ENCODE assay signal across 17 cellular contexts in the genomic region with DNA sequence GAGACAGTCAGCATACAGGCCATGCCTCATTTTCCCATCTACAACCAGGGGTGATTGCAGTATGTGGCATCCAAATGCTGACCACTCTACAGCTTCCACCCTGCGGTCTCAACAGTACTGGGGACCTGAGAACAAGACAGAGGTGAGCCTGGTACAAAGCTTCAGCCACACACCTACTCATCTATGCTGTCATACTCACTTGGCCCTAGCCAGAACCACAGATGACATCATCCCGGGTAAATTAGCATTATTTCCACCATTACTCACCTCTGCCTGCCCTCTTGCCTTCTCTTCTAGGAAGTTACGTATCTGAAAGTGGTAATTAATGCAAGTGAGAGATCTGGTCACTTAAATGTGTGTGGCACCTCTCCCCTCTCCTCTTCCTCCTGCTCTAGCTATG.
DNase-seq lines count a peak whose midpoint lies in the region; ATAC-seq and TF ChIP-seq lines count a peak whose summit lies in the region.
"Had no signal": no experiment of that assay in that cellular context is flagged by ENCODE, and none has a peak within 500 bp of the region (broad histone marks: within the 10 kb centered on the region; RNA-seq: fewer than 3 reads in every experiment).

No MANE protein-coding gene starts in this region.

- H3K9me3 ChIP-seq in MG63: no peaks in the 10 kb centered on the region
- H3K9me3 ChIP-seq: gastroesophageal sphincter, Peyer's patch, upper lobe of right lung had no signal

- H3K36me3 Mint-ChIP-seq in activated CD4-positive, alpha-beta T cell treated with anti-CD3 and anti-CD28 coated beads for 36 hours (ENCODE audit: low read depth): no peaks in the 10 kb centered on the region
- no peaks in the 10 kb centered on the region for H3K36me3 Mint-ChIP-seq in osteocyte (ENCODE audit: unreplicated experiment)

- POLR2A ChIA-PET in activated CD4-positive, alpha-beta T cell treated with anti-CD3 and anti-CD28 coated beads for 36 hours (lab: Charles Lee): interaction anchor here (0.6 kb wide), 1 partner anchor 280 kb away, joined by 11 read pairs; no protein-coding TSS in a partner anchor

- no peak overlapping the region for H3K4me3 ChIP-seq in MG63
- H3K4me3 ChIP-seq: gastroesophageal sphincter, Peyer's patch, upper lobe of right lung had no signal

- H3K36me3 ChIP-seq in MG63: no peaks in the 10 kb centered on the region
- H3K36me3 ChIP-seq: gastroesophageal sphincter, Peyer's patch, upper lobe of right lung had no signal

- H3K27me3 Mint-ChIP-seq in activated CD4-positive, alpha-beta T cell treated with anti-CD3 and anti-CD28 coated beads for 36 hours: peaks cover 20% of the 10 kb centered on the region
- no peaks in the 10 kb centered on the region for H3K27me3 Mint-ChIP-seq in osteocyte (ENCODE audit: unreplicated experiment)

- no peak overlapping the region for H3K27ac Mint-ChIP-seq in activated CD4-positive, alpha-beta T cell treated with anti-CD3 and anti-CD28 coated beads for 36 hours
- H3K27ac Mint-ChIP-seq in osteocyte (ENCODE audit: unreplicated experiment): no peak overlapping the region
- H3K27ac Mint-ChIP-seq: activated T-helper 2 cell treated with anti-CD3 and anti-CD28 coated beads, Interferon-gamma antibody, Interleukin-2, Interleukin-4, amounts not matched to agents 10 μg/mL and 5 μg/mL and 100 μg/mL, durations not matched to agents 14 hours and 24 hours and 36 hours; nephron progenitor cell had no signal

- no peak for TF ChIP-seq CTCF in osteocyte (IDR thresholded peaks at IDR 0.05)

- peak; percentile 78 for ATAC-seq in activated CD4-positive, alpha-beta T cell treated with anti-CD3 and anti-CD28 coated beads for 36 hours
- ATAC-seq: gastroesophageal sphincter, left colon, upper lobe of right lung had no signal

- intact Hi-C loops in activated CD4-positive, alpha-beta T cell treated with anti-CD3 and anti-CD28 coated beads for 36 hours (cut with DNase I, micrococcal nuclease): no loop called here

- no peaks in the 10 kb centered on the region for H3K9me3 Mint-ChIP-seq in activated CD4-positive, alpha-beta T cell treated with anti-CD3 and anti-CD28 coated beads for 36 hours (ENCODE audit: low read depth)
- H3K9me3 Mint-ChIP-seq in osteocyte (ENCODE audit: unreplicated experiment): no peaks in the 10 kb centered on the region
- H3K9me3 Mint-ChIP-seq: activated T-helper 2 cell treated with anti-CD3 and anti-CD28 coated beads, Interferon-gamma antibody, Interleukin-2, Interleukin-4, amounts not matched to agents 10 μg/mL and 5 μg/mL and 100 μg/mL, durations not matched to agents 14 hours and 24 hours and 36 hours had no signal

- H3K27me3 ChIP-seq in MG63: no peaks in the 10 kb centered on the region
- H3K27me3 ChIP-seq: Peyer's patch had no signal

- CTCF ChIA-PET in activated CD4-positive, alpha-beta T cell treated with anti-CD3 and anti-CD28 coated beads for 36 hours (lab: Charles Lee): interaction anchor here (0.8 to 1.0 kb wide), 2 partner anchors 39 to 160 kb away, joined by 3 to 5 read pairs; no protein-coding TSS in a partner anchor

- peak; percentile 20 for DNase-seq in activated CD4-positive, alpha-beta T cell treated with anti-CD3 and anti-CD28 coated beads for 36 hours
- DNase-seq in activated CD4-positive, alpha-beta T cell treated with anti-CD3 and anti-CD28 coated beads, Interleukin-2, amount 50 U/mL, for 1 hour: no peak
- peak; percentile 11 for DNase-seq in MG63
- peak; percentile 42 for DNase-seq in ecto neural progenitor cell (ENCODE audit: low spot score)
- DNase-seq in osteocyte (ENCODE audit: extremely low spot score, unreplicated experiment): peak; percentile 49
- DNase-seq in central memory CD4-positive, alpha-beta T cell: no peak
- DNase-seq in NCI-H1436 treated with DMSO at 0.1 percent for 48 hours (lab: John Stamatoyannopoulos, UW): no peak
- no peak for DNase-seq in SW 1271 (lab: John Stamatoyannopoulos, UW)
- DNase-seq: DMS79, Kasumi-1, left colon, NCI-H2171 treated with DMSO at 0.1 percent for 48 hours, nephron progenitor cell, Peyer's patch, upper lobe of right lung had no signal

- peaks cover 7% of the 10 kb centered on the region for H3K4me1 Mint-ChIP-seq in activated CD4-positive, alpha-beta T cell treated with anti-CD3 and anti-CD28 coated beads for 36 hours
- peaks cover 9% of the 10 kb centered on the region for H3K4me1 Mint-ChIP-seq in osteocyte (ENCODE audit: unreplicated experiment)

- H3K4me3 Mint-ChIP-seq in activated CD4-positive, alpha-beta T cell treated with anti-CD3 and anti-CD28 coated beads for 36 hours: no peak overlapping the region
- H3K4me3 Mint-ChIP-seq in osteocyte (ENCODE audit: unreplicated experiment): no peak overlapping the region
- H3K4me3 Mint-ChIP-seq: nephron progenitor cell had no signal

Comparison
In these comparisons a context has a peak if more than half of its experiments do, and no peak if none do; other contexts are left out.
1. DNase-seq: peak in activated CD4-positive, alpha-beta T cell treated with anti-CD3 and anti-CD28 coated beads for 36 hours (single experiment), MG63 (single experiment), ecto neural progenitor cell (single experiment) and osteocyte (single experiment); none in activated CD4-positive, alpha-beta T cell treated with anti-CD3 and anti-CD28 coated beads, Interleukin-2, amount 50 U/mL, for 1 hour (single experiment), central memory CD4-positive, alpha-beta T cell (single experiment), NCI-H1436 treated with DMSO at 0.1 percent for 48 hours (single experiment) and SW 1271 (0 of 2).